ENCODE assay signal across 8 cellular contexts in genomic region chr3:8080464-8080863, GRCh38.
"Had no signal": no experiment of that assay in that cellular context is flagged by ENCODE, and none has a peak within 500 bp of the region (broad histone marks: within the 10 kb centered on the region; RNA-seq: fewer than 3 reads in every experiment).

No MANE protein-coding gene starts in this region.

- H3K27ac Mint-ChIP-seq: GM23338, HFFc6 had no signal

- FAIRE-seq: HTR-8/SVneo had no signal

- H3K4me1 ChIP-seq: HAP-1 had no signal

- H3K27ac ChIP-seq: KMS-11 had no signal

- H3K4me1 Mint-ChIP-seq: GM23338 had no signal

- H3K9me3 ChIP-seq: HAP-1 had no signal

- DNase-seq: H7, HFFc6, KBM-7 had no signal

- H3K9me3 Mint-ChIP-seq: GM23338 had no signal

- ATAC-seq: GM23338, HCT116 had no signal

- H3K36me3 ChIP-seq: HAP-1 had no signal

- H3K9ac ChIP-seq: KMS-11 had no signal

- H3K4me2 ChIP-seq: GM23338, KMS-11 had no signal

- H3K4me3 Mint-ChIP-seq: GM23338, HFFc6 had no signal

- H2AFZ ChIP-seq: GM23338 had no signal

- H3K4me3 ChIP-seq: GM23338, HAP-1 had no signal
